ENCODE assay signal across 1 cellular context in genomic region chr9:35489313-35490154, GRCh38.
A peak's percentile ranks its signal among the peaks of the same experiment; 100 is the strongest.
TF ChIP-seq lines count a peak whose summit lies in the region.

A gene with protein sequence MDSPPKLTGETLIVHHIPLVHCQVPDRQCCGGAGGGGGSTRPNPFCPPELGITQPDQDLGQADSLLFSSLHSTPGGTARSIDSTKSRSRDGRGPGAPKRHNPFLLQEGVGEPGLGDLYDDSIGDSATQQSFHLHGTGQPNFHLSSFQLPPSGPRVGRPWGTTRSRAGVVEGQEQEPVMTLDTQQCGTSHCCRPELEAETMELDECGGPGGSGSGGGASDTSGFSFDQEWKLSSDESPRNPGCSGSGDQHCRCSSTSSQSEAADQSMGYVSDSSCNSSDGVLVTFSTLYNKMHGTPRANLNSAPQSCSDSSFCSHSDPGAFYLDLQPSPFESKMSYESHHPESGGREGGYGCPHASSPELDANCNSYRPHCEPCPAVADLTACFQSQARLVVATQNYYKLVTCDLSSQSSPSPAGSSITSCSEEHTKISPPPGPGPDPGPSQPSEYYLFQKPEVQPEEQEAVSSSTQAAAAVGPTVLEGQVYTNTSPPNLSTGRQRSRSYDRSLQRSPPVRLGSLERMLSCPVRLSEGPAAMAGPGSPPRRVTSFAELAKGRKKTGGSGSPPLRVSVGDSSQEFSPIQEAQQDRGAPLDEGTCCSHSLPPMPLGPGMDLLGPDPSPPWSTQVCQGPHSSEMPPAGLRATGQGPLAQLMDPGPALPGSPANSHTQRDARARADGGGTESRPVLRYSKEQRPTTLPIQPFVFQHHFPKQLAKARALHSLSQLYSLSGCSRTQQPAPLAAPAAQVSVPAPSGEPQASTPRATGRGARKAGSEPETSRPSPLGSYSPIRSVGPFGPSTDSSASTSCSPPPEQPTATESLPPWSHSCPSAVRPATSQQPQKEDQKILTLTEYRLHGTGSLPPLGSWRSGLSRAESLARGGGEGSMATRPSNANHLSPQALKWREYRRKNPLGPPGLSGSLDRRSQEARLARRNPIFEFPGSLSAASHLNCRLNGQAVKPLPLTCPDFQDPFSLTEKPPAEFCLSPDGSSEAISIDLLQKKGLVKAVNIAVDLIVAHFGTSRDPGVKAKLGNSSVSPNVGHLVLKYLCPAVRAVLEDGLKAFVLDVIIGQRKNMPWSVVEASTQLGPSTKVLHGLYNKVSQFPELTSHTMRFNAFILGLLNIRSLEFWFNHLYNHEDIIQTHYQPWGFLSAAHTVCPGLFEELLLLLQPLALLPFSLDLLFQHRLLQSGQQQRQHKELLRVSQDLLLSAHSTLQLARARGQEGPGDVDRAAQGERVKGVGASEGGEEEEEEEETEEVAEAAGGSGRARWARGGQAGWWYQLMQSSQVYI (N-terminal part only) (plus strand): TSS chr9:35490111. CDS start chr9:35546522, 56,411 bp downstream.

TF ChIP-seq in HepG2, 621 proteins besides CTCF, POLR2A, EP300 and RAD21 (continued from another document):
- TF ChIP-seq MTERF4 (CRISPR knock-in tag; IDR thresholded peaks at IDR 0.05) (0 out of 2 replicates have a peak, but pooled peaks have one; percentile 61), NR1H2 (CRISPR knock-in tag; IDR thresholded peaks at IDR 0.05; ENCODE audit: borderline replicate concordance, low read depth) (no peak), HCFC1 (IDR thresholded peaks at IDR 0.05; ENCODE audit: low read depth, low read length) (no peak; the same call in 1 of the 2 replicates), SIX1 (CRISPR knock-in tag; IDR thresholded peaks at IDR 0.05; ENCODE audit: borderline replicate concordance) (no peak), ZNF776 (CRISPR knock-in tag; IDR thresholded peaks at IDR 0.05) (peak; percentile 59; the same call in 1 of the 2 replicates), YY1 (IDR thresholded peaks at IDR 0.05; ENCODE audit: insufficient read depth, insufficient replicate concordance, low read depth, low read length) (peak; percentile 34), DNMT3B (CRISPR knock-in tag; conservative IDR thresholded peaks at IDR 0.05) (no peak), SAP130 (CRISPR knock-in tag; IDR thresholded peaks at IDR 0.05; ENCODE audit: low read depth) (peak; percentile 74), ESRRA (CRISPR knock-in tag; IDR thresholded peaks at IDR 0.05; ENCODE audit: low read depth) (no peak; the same call in 1 of the 2 replicates), HOXA9 (CRISPR knock-in tag; IDR thresholded peaks at IDR 0.05; ENCODE audit: borderline replicate concordance) (no peak), SALL1 (CRISPR knock-in tag; IDR thresholded peaks at IDR 0.05) (no peak; the same call in 1 of the 2 replicates), ZNF841 (CRISPR knock-in tag; IDR thresholded peaks at IDR 0.05; ENCODE audit: borderline replicate concordance) (no peak), ZNF879 (CRISPR knock-in tag; IDR thresholded peaks at IDR 0.05) (no peak; the same call in 1 of the 2 replicates), NR0B2 (CRISPR knock-in tag; IDR thresholded peaks at IDR 0.05) (0 out of 2 replicates have a peak, but pooled peaks have one; percentile 11), ZNF781 (CRISPR knock-in tag; IDR thresholded peaks at IDR 0.05; ENCODE audit: borderline replicate concordance, not compliant biosample characterization) (peak; percentile 3), SUZ12 (IDR thresholded peaks at IDR 0.05; ENCODE audit: low read depth, low read length) (no peak), ZNF407 (CRISPR knock-in tag; IDR thresholded peaks at IDR 0.05; ENCODE audit: not compliant biosample characterization) (peak; percentile 51), ZSCAN22 (CRISPR knock-in tag; IDR thresholded peaks at IDR 0.05) (0 out of 2 replicates have a peak, but pooled peaks have one; percentile 57), ZNF256 (CRISPR knock-in tag; conservative IDR thresholded peaks at IDR 0.05) (no peak), ATF3 (CRISPR knock-in tag; IDR thresholded peaks at IDR 0.05) (no peak), RXRA (CRISPR knock-in tag; IDR thresholded peaks at IDR 0.05) (no peak), KLF9 (CRISPR knock-in tag; IDR thresholded peaks at IDR 0.05; ENCODE audit: low read depth) (no peak), ZSCAN21 (CRISPR knock-in tag; IDR thresholded peaks at IDR 0.05; ENCODE audit: borderline replicate concordance) (0 out of 2 replicates have a peak, but pooled peaks have one; percentile 39), ZNF773 (CRISPR knock-in tag; IDR thresholded peaks at IDR 0.05; ENCODE audit: borderline replicate concordance) (0 out of 2 replicates have a peak, but pooled peaks have one; percentile 12), SMAD3 (CRISPR knock-in tag; IDR thresholded peaks at IDR 0.05) (no peak), NR2F1 (CRISPR knock-in tag; IDR thresholded peaks at IDR 0.05) (no peak)
- TF ChIP-seq, protein P1, sequence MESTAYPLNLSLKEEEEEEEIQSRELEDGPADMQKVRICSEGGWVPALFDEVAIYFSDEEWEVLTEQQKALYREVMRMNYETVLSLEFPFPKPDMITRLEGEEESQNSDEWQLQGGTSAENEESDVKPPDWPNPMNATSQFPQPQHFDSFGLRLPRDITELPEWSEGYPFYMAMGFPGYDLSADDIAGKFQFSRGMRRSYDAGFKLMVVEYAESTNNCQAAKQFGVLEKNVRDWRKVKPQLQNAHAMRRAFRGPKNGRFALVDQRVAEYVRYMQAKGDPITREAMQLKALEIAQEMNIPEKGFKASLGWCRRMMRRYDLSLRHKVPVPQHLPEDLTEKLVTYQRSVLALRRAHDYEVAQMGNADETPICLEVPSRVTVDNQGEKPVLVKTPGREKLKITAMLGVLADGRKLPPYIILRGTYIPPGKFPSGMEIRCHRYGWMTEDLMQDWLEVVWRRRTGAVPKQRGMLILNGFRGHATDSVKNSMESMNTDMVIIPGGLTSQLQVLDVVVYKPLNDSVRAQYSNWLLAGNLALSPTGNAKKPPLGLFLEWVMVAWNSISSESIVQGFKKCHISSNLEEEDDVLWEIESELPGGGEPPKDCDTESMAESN (CRISPR knock-in tag; conservative IDR thresholded peaks at IDR 0.05), result peak; percentile 79
- TF ChIP-seq, protein P2, sequence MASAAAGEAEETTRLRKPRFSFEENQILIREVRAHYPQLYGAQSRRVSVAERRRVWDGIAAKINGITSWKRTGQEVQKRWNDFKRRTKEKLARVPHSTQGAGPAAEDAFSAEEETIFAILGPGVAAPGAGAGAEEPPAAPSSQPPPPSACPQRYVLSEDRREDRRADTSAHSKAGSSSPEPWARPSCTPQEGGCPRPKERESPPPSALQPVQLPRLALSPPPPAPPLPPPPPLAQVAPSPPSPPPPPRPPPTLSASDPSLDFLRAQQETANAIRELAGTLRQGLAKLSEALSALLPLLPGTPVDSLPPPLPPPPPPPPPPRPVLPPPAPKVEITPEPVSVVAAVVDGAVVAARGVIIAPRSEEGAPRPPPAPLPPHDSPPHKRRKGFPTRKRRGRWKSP (CRISPR knock-in tag; IDR thresholded peaks at IDR 0.05), result peak; percentile 58
- TF ChIP-seq, protein P3, sequence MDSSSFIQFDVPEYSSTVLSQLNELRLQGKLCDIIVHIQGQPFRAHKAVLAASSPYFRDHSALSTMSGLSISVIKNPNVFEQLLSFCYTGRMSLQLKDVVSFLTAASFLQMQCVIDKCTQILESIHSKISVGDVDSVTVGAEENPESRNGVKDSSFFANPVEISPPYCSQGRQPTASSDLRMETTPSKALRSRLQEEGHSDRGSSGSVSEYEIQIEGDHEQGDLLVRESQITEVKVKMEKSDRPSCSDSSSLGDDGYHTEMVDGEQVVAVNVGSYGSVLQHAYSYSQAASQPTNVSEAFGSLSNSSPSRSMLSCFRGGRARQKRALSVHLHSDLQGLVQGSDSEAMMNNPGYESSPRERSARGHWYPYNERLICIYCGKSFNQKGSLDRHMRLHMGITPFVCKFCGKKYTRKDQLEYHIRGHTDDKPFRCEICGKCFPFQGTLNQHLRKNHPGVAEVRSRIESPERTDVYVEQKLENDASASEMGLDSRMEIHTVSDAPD (CRISPR knock-in tag; IDR thresholded peaks at IDR 0.05), result 0 out of 2 replicates have a peak, but pooled peaks have one; percentile 25
TF ChIP-seq in HepG2: peak in this region for 256.
